ENCODE assay signal across 10 cellular contexts in genomic region chr3:195540526-195540925, GRCh38. TPM values are rescaled to one million over a fixed set of nuclear protein-coding genes. Genes with fewer than 3 reads are reported as not detected.
A peak's percentile ranks its signal among the peaks of the same experiment; 100 is the strongest.
DNase-seq lines count a peak whose midpoint lies in the region; ATAC-seq and TF ChIP-seq lines count a peak whose summit lies in the region.
"Had no signal": no experiment of that assay in that cellular context is flagged by ENCODE, and none has a peak within 500 bp of the region (broad histone marks: within the 10 kb centered on the region; RNA-seq: fewer than 3 reads in every experiment).

No MANE protein-coding gene starts in this region.

- H3K9ac ChIP-seq in Karpas-422 (ENCODE audit: low read length) = peak overlapping the region; percentile 87

- H3K4me1 Mint-ChIP-seq in activated naive CD8-positive, alpha-beta T cell treated with anti-CD3 and anti-CD28 coated beads, Interleukin-2, amount 50 U/mL, for 24 hours = peaks cover 73% of the 10 kb centered on the region
- peaks cover 39% of the 10 kb centered on the region for H3K4me1 Mint-ChIP-seq in neural crest cell

- H3K36me3 Mint-ChIP-seq in activated naive CD8-positive, alpha-beta T cell treated with anti-CD3 and anti-CD28 coated beads, Interleukin-2, amount 50 U/mL, for 24 hours (ENCODE audit: low read depth) = peaks cover 31% of the 10 kb centered on the region
- peaks cover under 1% of the 10 kb centered on the region for H3K36me3 Mint-ChIP-seq in neural crest cell (ENCODE audit: low read depth)

- H3K27ac ChIP-seq in Karpas-422 (ENCODE audit: low read length) = peak overlapping the region; percentile 79
- H3K27ac ChIP-seq: foreskin keratinocyte had no signal

- peak overlapping the region; percentile 56 for H3K27ac Mint-ChIP-seq in activated naive CD8-positive, alpha-beta T cell treated with anti-CD3 and anti-CD28 coated beads, Interleukin-2, amount 50 U/mL, for 24 hours
- H3K27ac Mint-ChIP-seq in neural crest cell (ENCODE audit: unreplicated experiment) = no peak overlapping the region

- peak overlapping the region; percentile 79 for H3K4me3 ChIP-seq in Karpas-422 (ENCODE audit: low read length)

- ATAC-seq in activated naive CD8-positive, alpha-beta T cell treated with anti-CD3 and anti-CD28 coated beads, Interleukin-2, amount 50 U/mL, for 24 hours = no peak
- ATAC-seq: foreskin keratinocyte had no signal

- peak overlapping the region; percentile 87 for H3K4me2 ChIP-seq in Karpas-422 (ENCODE audit: low read depth, low read length, poor library complexity, severe bottlenecking)

- DNase-seq in DMS79 (lab: John Stamatoyannopoulos, UW) = peak; percentile 82
- DNase-seq in Karpas-422 = peak; percentile 80
- DNase-seq in activated naive CD8-positive, alpha-beta T cell treated with anti-CD3 and anti-CD28 coated beads, Interleukin-2, amount 50 U/mL, for 24 hours = peak; percentile 20
- no peak for DNase-seq in neural crest cell (ENCODE audit: low read depth, low spot score)
- no peak for DNase-seq in stimulated activated CD4-positive, alpha-beta T cell treated with anti-CD3 and anti-CD28 coated beads, Interleukin-2, amount 100 ng/mL, for 48 hours
- no peak for DNase-seq in activated CD4-positive, CD25-positive, alpha-beta regulatory T cell treated with anti-CD3 and anti-CD28 coated beads, Interleukin-2, amount 50 U/mL, for 72 hours
- DNase-seq in SKM-1 treated with dmso at 0.1 percent for 144 hours (lab: John Stamatoyannopoulos, UW; ENCODE audit: unreplicated experiment) = no peak
- DNase-seq: foreskin keratinocyte; NCI-H1930; stimulated activated CD4-positive, alpha-beta T cell treated with anti-CD3 and anti-CD28 coated beads, Interleukin-12 subunit alpha, Interleukin-12 subunit beta, amount 100 ng/mL, for 4 hours had no signal

- H3K36me3 ChIP-seq in Karpas-422 (ENCODE audit: insufficient read depth, low read length) = no peaks in the 10 kb centered on the region

- peaks cover 57% of the 10 kb centered on the region for H3K4me1 ChIP-seq in Karpas-422 (ENCODE audit: low read length)

- H2AFZ ChIP-seq in Karpas-422 (ENCODE audit: low read length) = no peak overlapping the region

- H3K9me3 ChIP-seq in Karpas-422 (ENCODE audit: low read length) = no peaks in the 10 kb centered on the region

- peaks cover 38% of the 10 kb centered on the region for H4K20me1 ChIP-seq in Karpas-422 (ENCODE audit: insufficient read depth, low read depth, low read length)

- H3K9me2 ChIP-seq in Karpas-422 (replicated peaks; ENCODE audit: insufficient read depth, low read length) = no peaks in the 10 kb centered on the region

- no peaks in the 10 kb centered on the region for H3K27me3 ChIP-seq in Karpas-422 (ENCODE audit: low read length)
- H3K27me3 ChIP-seq: foreskin keratinocyte had no signal

- TF ChIP-seq CTCF in neural crest cell (conservative IDR thresholded peaks at IDR 0.05) = no peak

- no peaks in the 10 kb centered on the region for H3K27me3 Mint-ChIP-seq in activated naive CD8-positive, alpha-beta T cell treated with anti-CD3 and anti-CD28 coated beads, Interleukin-2, amount 50 U/mL, for 24 hours
- H3K27me3 Mint-ChIP-seq in neural crest cell (ENCODE audit: low read depth) = peaks cover 19% of the 10 kb centered on the region

- H3K9me3 Mint-ChIP-seq in activated naive CD8-positive, alpha-beta T cell treated with anti-CD3 and anti-CD28 coated beads, Interleukin-2, amount 50 U/mL, for 24 hours = peaks cover 4% of the 10 kb centered on the region
- H3K9me3 Mint-ChIP-seq in neural crest cell = peaks cover under 1% of the 10 kb centered on the region

- peaks cover 76% of the 10 kb centered on the region for H3K79me2 ChIP-seq in Karpas-422 (ENCODE audit: low read length)

- peak overlapping the region; percentile 85 for H3K4me3 Mint-ChIP-seq in activated naive CD8-positive, alpha-beta T cell treated with anti-CD3 and anti-CD28 coated beads, Interleukin-2, amount 50 U/mL, for 24 hours
- peak overlapping the region; percentile 80 for H3K4me3 Mint-ChIP-seq in neural crest cell

RNA-seq across cellular contexts. Expression of gene PPP1R2, which starts 2.6 kb away (rescaled TPM):
- 236 and 248 TPM in 2 replicates for total RNA-seq in Karpas-422 (2014; rRNA removed; shearing (Covaris generic); ENCODE audit: low replicate concordance)
- total RNA-seq in neural crest cell = 29.6 and 31.5 TPM in 2 replicates

RNA-seq across cellular contexts. Expression of gene APOD, which starts 43.2 kb away (rescaled TPM):
- 0.18 TPM in 1 of 2 replicates, not detected in the other for total RNA-seq in Karpas-422 (2014; rRNA removed; shearing (Covaris generic); ENCODE audit: low replicate concordance)
- total RNA-seq in neural crest cell = 1.1 and 1.7 TPM in 2 replicates
- total RNA-seq: foreskin keratinocyte had no signal

Comparison
In these comparisons a context has a peak if more than half of its experiments do, and no peak if none do; other contexts are left out.
1. DNase-seq: peak in DMS79 (single experiment), Karpas-422 (single experiment) and activated naive CD8-positive, alpha-beta T cell treated with anti-CD3 and anti-CD28 coated beads, Interleukin-2, amount 50 U/mL, for 24 hours (single experiment); none in neural crest cell (single experiment), stimulated activated CD4-positive, alpha-beta T cell treated with anti-CD3 and anti-CD28 coated beads, Interleukin-2, amount 100 ng/mL, for 48 hours (0 of 2), activated CD4-positive, CD25-positive, alpha-beta regulatory T cell treated with anti-CD3 and anti-CD28 coated beads, Interleukin-2, amount 50 U/mL, for 72 hours (single experiment) and SKM-1 treated with dmso at 0.1 percent for 144 hours (single experiment).